Comparison of ENCODE assay signal across 1 cellular context in genomic region chr11:34648036-34648435, GRCh38.
TF ChIP-seq lines count a peak whose summit lies in the region.

No MANE protein-coding gene starts in this region.

TF ChIP-seq in IMR-90, 13 proteins besides CTCF, POLR2A, EP300 and RAD21 (continued from another document):
- TF ChIP-seq ELK1 (IDR thresholded peaks at IDR 0.05; ENCODE audit: borderline replicate concordance, low read depth, low read length) (no peak), BHLHE40 (IDR thresholded peaks at IDR 0.05; ENCODE audit: low read depth, low read length) (no peak), RCOR1 (IDR thresholded peaks at IDR 0.05; ENCODE audit: insufficient replicate concordance, low read length) (no peak), CHD1 (IDR thresholded peaks at IDR 0.05; ENCODE audit: low read depth, low read length) (no peak), FOS (IDR thresholded peaks at IDR 0.05; ENCODE audit: low read depth, low read length) (no peak), SMC3 (IDR thresholded peaks at IDR 0.05; ENCODE audit: low read depth, low read length) (no peak)
